In genomic region chr10:17244712-17245365, GRCh38 we compare ENCODE assay signal across 1 cellular context.
TF ChIP-seq lines count a peak whose summit lies in the region.

No MANE protein-coding gene starts in this region.

TF ChIP-seq in endothelial cell of umbilical vein, 7 proteins besides CTCF, POLR2A, EP300 and RAD21:
- no peak for TF ChIP-seq JUN (IDR thresholded peaks at IDR 0.05; ENCODE audit: borderline replicate concordance, insufficient read depth, insufficient read length, low read depth)
- TF ChIP-seq MYC (IDR thresholded peaks at IDR 0.05; ENCODE audit: low read depth, low read length) = no peak
- no peak for TF ChIP-seq GATA2 (IDR thresholded peaks at IDR 0.05; ENCODE audit: insufficient read depth, insufficient read length, low read depth, low read length)
- no peak for TF ChIP-seq MAX (IDR thresholded peaks at IDR 0.05; ENCODE audit: insufficient read depth, insufficient read length)
- TF ChIP-seq EZH2 (IDR thresholded peaks at IDR 0.05; ENCODE audit: borderline replicate concordance, low read depth, low read length, severe bottlenecking) = no peak
- TF ChIP-seq POLR2AphosphoS5 (IDR thresholded peaks at IDR 0.05; ENCODE audit: insufficient read depth, low read depth, low read length) = no peak
- TF ChIP-seq FOS (IDR thresholded peaks at IDR 0.05; ENCODE audit: borderline replicate concordance, insufficient read depth, low read length) = no peak
